ENCODE assay signal across 9 cellular contexts in the genomic region with DNA sequence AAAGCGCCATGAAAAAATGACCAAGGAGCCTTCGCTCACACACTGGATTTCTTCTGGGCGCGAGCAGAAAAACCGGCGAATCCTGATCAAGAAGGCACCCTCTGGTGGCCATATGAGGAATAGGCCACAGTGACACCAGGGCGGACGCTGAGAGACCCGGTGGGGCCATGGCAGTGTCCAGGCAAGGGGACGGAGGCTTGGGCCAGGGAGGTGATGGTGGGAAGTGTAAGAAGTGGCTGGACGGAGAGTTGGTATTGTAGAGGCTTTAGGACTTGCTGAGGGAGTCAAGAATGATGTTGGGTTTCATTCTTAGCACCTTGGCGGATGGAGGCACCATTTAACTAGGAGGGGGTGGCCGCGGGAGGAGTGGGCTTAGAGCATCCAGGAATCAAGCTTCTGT. TPM values are rescaled to one million over a fixed set of nuclear protein-coding genes. Genes with fewer than 3 reads are reported as not detected.
DNase-seq lines count a peak whose midpoint lies in the region; ATAC-seq and TF ChIP-seq lines count a peak whose summit lies in the region.
"Had no signal": no experiment of that assay in that cellular context is flagged by ENCODE, and none has a peak within 500 bp of the region (broad histone marks: within the 10 kb centered on the region; RNA-seq: fewer than 3 reads in every experiment).

No MANE protein-coding gene starts in this region.

- DNase-seq in NCI-H2227 (lab: John Stamatoyannopoulos, UW; ENCODE audit: unreplicated experiment) (peak; percentile 20), NCI-H2227 treated with DMSO at 0.1 percent for 48 hours (lab: John Stamatoyannopoulos, UW) (no peak), NAMALWA (ENCODE audit: low spot score) (peak; percentile 76), WERI-Rb-1 (peak; percentile 76), cerebellum (ENCODE audit: low spot score) (peak; percentile 43), lung (ENCODE audit: low spot score) (peak; percentile 66), stomach (peak; percentile 67), midbrain (lab: John Stamatoyannopoulos, UW) (no peak)

- TF ChIP-seq POLR2A in stomach (IDR thresholded peaks at IDR 0.05), result no peak

- H3K27me3 ChIP-seq in WERI-Rb-1 (ENCODE audit: insufficient read depth, low read depth, severe bottlenecking) (no peaks in the 10 kb centered on the region), lung (ENCODE audit: control insufficient read depth, insufficient read depth) (peaks cover 3% of the 10 kb centered on the region), stomach (peaks cover 0 to 72% (median 44%) of the 10 kb centered on the region in 3 donors)

- no peak for TF ChIP-seq EP300 in stomach (IDR thresholded peaks at IDR 0.05)

- peaks cover 9% of the 10 kb centered on the region for H3K36me3 ChIP-seq in WERI-Rb-1
- H3K36me3 ChIP-seq in lung (ENCODE audit: control insufficient read depth in 2 of 2, insufficient read depth in 2 of 2, low read length in 2 of 2), result no peaks in the 10 kb centered on the region
- H3K36me3 ChIP-seq in stomach, result no peaks in the 10 kb centered on the region

- H3K27ac ChIP-seq in WERI-Rb-1 (peak overlapping the region; percentile 46), lung (ENCODE audit: low read depth in 1 of 2, low read length in 1 of 2) (no peak overlapping the region), stomach (no peak overlapping the region)
- H3K27ac ChIP-seq: epithelial cell of prostate had no signal

- peak; percentile 91 for TF ChIP-seq CTCF in WERI-Rb-1 (IDR thresholded peaks at IDR 0.05; ENCODE audit: low read depth, low read length)
- peak; percentile 76 for TF ChIP-seq CTCF in lung (IDR thresholded peaks at IDR 0.05; ENCODE audit: control extremely low read depth, extremely low read depth)
- TF ChIP-seq CTCF in stomach (IDR thresholded peaks at IDR 0.05), result peak in 5 of 7 experiments; percentile 69 to 91 (median 85)

- intact Hi-C loops in stomach (cut with DNase I; ENCODE audit: low total_unique reads), result no loop called here

- H3K4me1 ChIP-seq in lung (ENCODE audit: control insufficient read depth in 2 of 2, insufficient read depth in 2 of 2, low read length in 2 of 2) (no peaks in the 10 kb centered on the region), stomach (peaks cover 0 to 15% (median 0%) of the 10 kb centered on the region in 4 donors)

- WGBS in lung, 2 donors, result 21 to 22% methylated on average over 14 of the region's 14 CpGs
- WGBS in stomach, 5 donors, result 22 to 25% (median 24%) methylated on average over 14 of the region's 14 CpGs

- ATAC-seq in lung (ENCODE audit: insufficient read depth, low FRiP score), result no peak

- peak overlapping the region; percentile 21 for H3K4me3 ChIP-seq in WERI-Rb-1 (ENCODE audit: low read depth, low read length)
- no peak overlapping the region for H3K4me3 ChIP-seq in lung
- H3K4me3 ChIP-seq in stomach, result no peak overlapping the region

- H3K9me3 ChIP-seq in WERI-Rb-1 (ENCODE audit: severe bottlenecking) (peaks cover 13% of the 10 kb centered on the region), lung (ENCODE audit: control insufficient read depth in 2 of 2, insufficient read depth in 1 of 2, low read length in 1 of 2) (peaks cover 5 to 9% of the 10 kb centered on the region in 2 donors), stomach (peaks cover 11 to 21% (median 19%) of the 10 kb centered on the region in 4 donors)

RNA-seq across cellular contexts. Expression of a gene that starts 16.9 kb away (rescaled TPM):
- total RNA-seq in cerebellum (0.64 TPM), lung (10 to 100 TPM; 16.7 to 81.6 TPM), stomach (10 to 100 TPM in 3 of 5 donors, 1 to 10 TPM in 2; 1.8 to 50.4 (median 14.2) TPM)
- polyA plus RNA-seq in lung (100 to 1,000 TPM in 1 of 2 donors, 10 to 100 TPM in 1; 28.9 to 217 TPM), stomach (10 to 100 TPM; 17.6 to 23.8 (median 22.8) TPM)

RNA-seq across cellular contexts. Expression of a gene that starts 21.4 kb away (rescaled TPM):
- total RNA-seq in cerebellum (3.9 TPM), lung (10 to 100 TPM; 25.9 to 44.0 TPM), stomach (10 to 100 TPM in 2 of 5 donors, 1 to 10 TPM in 2, not detected in 1; 4.2 to 77.0 (median 12.5) TPM)
- polyA plus RNA-seq in lung (10 to 100 TPM; 10.5 to 84.2 TPM), stomach (1 to 10 TPM; 1.9 to 6.0 (median 5.0) TPM)

RNA-seq across cellular contexts. Expression of a gene that starts 48.7 kb away (rescaled TPM):
- total RNA-seq in cerebellum, result 0.27 TPM
- under 1 TPM; 0.09 to 0.11 TPM for total RNA-seq in lung
- under 1 TPM; 0.04 to 0.87 TPM for polyA plus RNA-seq in lung
- total RNA-seq in stomach, result under 1 TPM in 1 of 5 donors, not detected in 4; 0.37 TPM
- polyA plus RNA-seq in stomach, result under 1 TPM in 2 of 3 donors, not detected in 1; 0.05 to 0.12 TPM

Comparison
In these comparisons a context has a peak if more than half of its experiments do, and no peak if none do; other contexts are left out.
1. DNase-seq: peak in NCI-H2227 (single experiment), NAMALWA (single experiment), WERI-Rb-1 (single experiment), cerebellum (single experiment), lung (single experiment) and stomach (single experiment); none in NCI-H2227 treated with DMSO at 0.1 percent for 48 hours (single experiment) and midbrain (single experiment).
2. Peak in every context shown above with its lines, with median percentiles within 50 percentile points of each other: CTCF ChIP-seq.